2 cellular contexts compared by ENCODE assay signal in genomic region chr2:46303822-46304221, GRCh38.
TF ChIP-seq lines count a peak whose summit lies in the region.

No MANE protein-coding gene starts in this region.

TF ChIP-seq in IMR-90, 13 proteins besides CTCF, POLR2A, EP300 and RAD21 (continued from another document):
- TF ChIP-seq ELK1 (IDR thresholded peaks at IDR 0.05; ENCODE audit: borderline replicate concordance, low read depth, low read length) (no peak), USF2 (IDR thresholded peaks at IDR 0.05; ENCODE audit: low read depth, low read length) (no peak), CEBPB (IDR thresholded peaks at IDR 0.05; ENCODE audit: low read depth, low read length) (no peak)

TF ChIP-seq in HEK293T, 16 proteins besides CTCF, POLR2A, EP300 and RAD21 (continued from another document):
- no peak for TF ChIP-seq CTBP1 (IDR thresholded peaks at IDR 0.05; ENCODE audit: borderline replicate concordance)
